7 cellular contexts compared by ENCODE assay signal in genomic region chr6:7051780-7052440, GRCh38. TPM values are rescaled to one million over a fixed set of nuclear protein-coding genes. Genes with fewer than 3 reads are reported as not detected.
DNase-seq lines count a peak whose midpoint lies in the region; ATAC-seq and TF ChIP-seq lines count a peak whose summit lies in the region.

No MANE protein-coding gene starts in this region.

- H3K27ac ChIP-seq in RWPE2 (ENCODE audit: poor library complexity, severe bottlenecking) = peak overlapping the region; percentile 48
- peak overlapping the region; percentile 79 to 95 (median 90) for H3K27ac ChIP-seq in adrenal gland
- no peak overlapping the region for H3K27ac ChIP-seq in iPS DF 6.9 (ENCODE audit: low read length)
- peak overlapping the region; percentile 82 for H3K27ac ChIP-seq in skeletal muscle tissue (ENCODE audit: low read depth, low read length)

- H3K4me3 ChIP-seq in RWPE2 (ENCODE audit: severe bottlenecking) (peak overlapping the region; percentile 24), adrenal gland (peak overlapping the region; percentile 52 to 77 (median 70)), iPS DF 6.9 (ENCODE audit: low read length) (peak overlapping the region; percentile 66; the same call in 1 of the 2 replicates), skeletal muscle tissue (ENCODE audit: low read length in 3 of 3) (peak overlapping the region; percentile 63 to 80 (median 78))

- no peaks in the 10 kb centered on the region for H3K9me3 ChIP-seq in RWPE2 (ENCODE audit: severe bottlenecking)
- H3K9me3 ChIP-seq in adrenal gland (replicated peaks in 1 of 3) = no peaks in the 10 kb centered on the region
- H3K9me3 ChIP-seq in iPS DF 6.9 (ENCODE audit: control insufficient read depth, insufficient read depth, low read length) = no peaks in the 10 kb centered on the region
- no peaks in the 10 kb centered on the region for H3K9me3 ChIP-seq in skeletal muscle tissue (ENCODE audit: control insufficient read depth in 3 of 3, low read length in 3 of 3)

- H3K4me1 ChIP-seq in RWPE2 (ENCODE audit: insufficient read depth, poor library complexity, severe bottlenecking) (peaks cover 7% of the 10 kb centered on the region), adrenal gland (replicated peaks in 1 of 2) (peaks cover 22 to 24% of the 10 kb centered on the region in 2 donors), iPS DF 6.9 (ENCODE audit: control insufficient read depth, insufficient read depth, low read length) (no peaks in the 10 kb centered on the region), skeletal muscle tissue (ENCODE audit: control insufficient read depth in 3 of 3, insufficient read depth in 3 of 3, low read length in 3 of 3) (peaks cover 12 to 19% (median 14%) of the 10 kb centered on the region in 3 donors)

- intact Hi-C loops in adrenal gland (cut with DNase I) = loop anchor here in 1 of 2 donors (10.0 kb wide), 1 partner anchor 53 kb away; the partner anchor contains the start of gene RREB1

- TF ChIP-seq POLR2A in adrenal gland (IDR thresholded peaks at IDR 0.05) = peak in 1 of 2 donors; percentile 64

- no peaks in the 10 kb centered on the region for H3K27me3 ChIP-seq in RWPE2 (ENCODE audit: insufficient read depth, poor library complexity, severe bottlenecking)
- H3K27me3 ChIP-seq in adrenal gland = no peaks in the 10 kb centered on the region
- H3K27me3 ChIP-seq in iPS DF 6.9 (ENCODE audit: control insufficient read depth, insufficient read depth, low read length) = no peaks in the 10 kb centered on the region
- no peaks in the 10 kb centered on the region for H3K27me3 ChIP-seq in skeletal muscle tissue (ENCODE audit: control insufficient read depth in 3 of 3, insufficient read depth in 3 of 3, low read length in 3 of 3)

- ATAC-seq in GM18498 (IDR thresholded peaks at IDR 0.05; ENCODE audit: unreplicated experiment) (peak; percentile 68), HG03175 (IDR thresholded peaks at IDR 0.05; ENCODE audit: unreplicated experiment) (peak; percentile 59), RWPE2 (ENCODE audit: low read depth) (0 out of 3 replicates have a peak, but pooled peaks have one; percentile 21)

- peak overlapping the region; percentile 69 to 90 (median 76) for H3K9ac ChIP-seq in skeletal muscle tissue (ENCODE audit: low read depth in 1 of 3, low read length in 3 of 3)

- no peak for TF ChIP-seq CTCF in RWPE2 (IDR thresholded peaks at IDR 0.05; ENCODE audit: poor library complexity, severe bottlenecking)
- TF ChIP-seq CTCF in adrenal gland (IDR thresholded peaks at IDR 0.05) = no peak

- no peaks in the 10 kb centered on the region for H3K36me3 ChIP-seq in RWPE2 (ENCODE audit: low read depth)
- no peaks in the 10 kb centered on the region for H3K36me3 ChIP-seq in adrenal gland (replicated peaks in 1 of 2)
- no peaks in the 10 kb centered on the region for H3K36me3 ChIP-seq in iPS DF 6.9 (ENCODE audit: control insufficient read depth, insufficient read depth, low read length)
- H3K36me3 ChIP-seq in skeletal muscle tissue (ENCODE audit: control insufficient read depth in 3 of 3, insufficient read depth in 3 of 3, low read length in 3 of 3) = no peaks in the 10 kb centered on the region

- DNase-seq in RWPE2 (ENCODE audit: low spot score) = no peak
- peak; percentile 62 to 79 (median 72) for DNase-seq in adrenal gland
- DNase-seq in iPS DF 6.9 (ENCODE audit: low read depth, low spot score) = no peak
- DNase-seq in OCI-M2 (lab: John Stamatoyannopoulos, UW; ENCODE audit: unreplicated experiment) = no peak

- WGBS in adrenal gland, 4 donors = 0% methylated on average over 53 to 58 of the region's 58 CpGs; no CpG with 5 or more reads in 2 of the 4 donors
- WGBS in iPS DF 6.9 (ENCODE audit: insufficient coverage, insufficient read length) = no CpG with 5 or more reads among the region's 58 CpGs

RNA-seq across cellular contexts. Expression of gene RREB1, which starts 55.9 kb away (rescaled TPM):
- 10 to 100 TPM; 45.9 to 79.5 (median 58.3) TPM for total RNA-seq in adrenal gland
- 10 to 100 TPM in 2 of 3 donors, 1 to 10 TPM in 1; 8.0 to 24.2 (median 20.6) TPM for polyA plus RNA-seq in adrenal gland
- 22.4 TPM for total RNA-seq in skeletal muscle tissue

Comparison
In these comparisons a context has a peak if more than half of its experiments do, and no peak if none do; other contexts are left out.
1. DNase-seq: peak in adrenal gland (7 of 7); none in RWPE2 (single experiment), iPS DF 6.9 (single experiment) and OCI-M2 (single experiment).
2. H3K4me3 ChIP-seq: peak in every context shown above with its lines; median percentile 78 in skeletal muscle tissue; 70 in adrenal gland; 66 in iPS DF 6.9; 24 in RWPE2.
3. Peak in every context shown above with its lines, with median percentiles within 50 percentile points of each other: ATAC-seq.